In the genomic region with DNA sequence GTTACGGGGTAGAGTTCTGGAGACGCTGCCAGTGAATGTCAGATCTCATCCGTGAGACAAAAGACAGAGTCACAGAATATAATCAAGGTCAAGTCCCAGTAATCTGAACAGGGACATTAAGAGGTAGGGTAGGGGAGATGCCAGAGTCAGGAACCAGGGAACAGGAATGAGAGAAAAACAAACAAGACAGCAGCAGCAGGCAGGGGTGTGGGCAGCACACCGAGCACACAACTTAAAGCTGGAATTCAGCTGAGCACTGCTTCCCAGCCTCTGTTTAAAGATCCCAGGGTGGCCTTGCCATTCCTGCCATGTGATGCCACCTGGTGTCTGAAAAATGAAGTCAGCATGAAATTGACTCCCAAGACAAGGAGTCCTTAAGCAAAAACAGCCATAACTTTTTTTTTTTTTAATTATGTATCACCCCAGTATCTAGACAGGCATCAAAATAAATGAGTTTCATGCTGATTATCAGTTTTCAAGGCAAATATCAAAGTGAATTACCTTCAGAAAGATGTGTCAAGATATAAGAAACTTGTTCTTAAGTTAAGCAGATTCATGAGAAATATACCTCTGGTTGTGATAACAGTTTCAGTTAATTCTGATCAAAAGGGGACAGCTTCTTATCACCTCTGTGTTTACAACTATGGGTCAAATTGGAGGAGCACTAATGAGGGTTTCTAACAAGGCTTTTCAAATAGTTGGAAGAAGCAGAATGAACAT, we compare ENCODE assay signal across 8 cellular contexts.
A peak's percentile ranks its signal among the peaks of the same experiment; 100 is the strongest.
DNase-seq lines count a peak whose midpoint lies in the region; ATAC-seq and TF ChIP-seq lines count a peak whose summit lies in the region.

No MANE protein-coding gene starts in this region.

- DNase-seq in AG04450 (ENCODE audit: low read depth, low spot score) (peak; percentile 10), GM10266 (ENCODE audit: extremely low spot score) (peak; percentile 40), SHP77 (lab: John Stamatoyannopoulos, UW) (peak; percentile 46 to 67), epidermal melanocyte (ENCODE audit: insufficient read length, low spot score) (peak; percentile 80), mucosa of descending colon (peak in 2 of 3 donors; percentile 48 to 85), DMS114 treated with DMSO at 0.1 percent for 48 hours (lab: John Stamatoyannopoulos, UW; ENCODE audit: unreplicated experiment) (no peak)

- intact Hi-C loops in mucosa of descending colon (cut with DNase I, micrococcal nuclease), result no loop called here

- H3K9me3 ChIP-seq in AG04450 (ENCODE audit: control insufficient read depth, insufficient read depth, low read length) (no peaks in the 10 kb centered on the region), mucosa of descending colon (no peaks in the 10 kb centered on the region)

- POLR2A ChIA-PET in AG04450 (lab: Yijun Ruan, JAX), result no interaction called here

- CTCF ChIA-PET in AG04450 (lab: Charles Lee), result interaction anchor here (0.6 to 4.1 kb wide), 8 partner anchors 10 to 612 kb away, joined by 3 to 18 read pairs (median 4); a partner anchor contains a TSS

- H3K36me3 ChIP-seq in mucosa of descending colon (ENCODE audit: low read depth), result no peaks in the 10 kb centered on the region

- H3K4me3 ChIP-seq in AG04450 (ENCODE audit: low read depth, low read length) (no peak overlapping the region), mucosa of descending colon (no peak overlapping the region)

- no peaks in the 10 kb centered on the region for H3K27me3 ChIP-seq in AG04450 (ENCODE audit: control insufficient read depth, insufficient read depth, low read length)

- H3K4me1 ChIP-seq in mucosa of descending colon (ENCODE audit: low read depth), result no peaks in the 10 kb centered on the region

- H3K27ac ChIP-seq in AG04450 (ENCODE audit: low read depth, low read length), result no peak overlapping the region

- peak; percentile 53 for TF ChIP-seq CTCF in AG04450 (IDR thresholded peaks at IDR 0.05; ENCODE audit: low read depth, low read length)
- TF ChIP-seq CTCF in GM10266 (IDR thresholded peaks at IDR 0.05; ENCODE audit: control insufficient read depth, insufficient read depth, low read depth, missing control alignments), result peak; percentile 53
- peak; percentile 75 for TF ChIP-seq CTCF in LNCAP (IDR thresholded peaks at IDR 0.05)
- no peak for TF ChIP-seq CTCF in mucosa of descending colon (IDR thresholded peaks at IDR 0.05)

- ATAC-seq in mucosa of descending colon (peak; percentile 98), HG02623 (IDR thresholded peaks at IDR 0.05; ENCODE audit: unreplicated experiment) (no peak)
